26 cellular contexts compared by ENCODE assay signal in genomic region chr10:62895058-62895457, GRCh38.
DNase-seq lines count a peak whose midpoint lies in the region; TF ChIP-seq lines count a peak whose summit lies in the region.
"Had no signal": no experiment of that assay in that cellular context is flagged by ENCODE, and none has a peak within 500 bp of the region (broad histone marks: within the 10 kb centered on the region; RNA-seq: fewer than 3 reads in every experiment).

No MANE protein-coding gene starts in this region.

- H3K79me2 ChIP-seq in mammary epithelial cell (ENCODE audit: insufficient read depth, low read length): no peaks in the 10 kb centered on the region

- H3K4me1 ChIP-seq in mammary epithelial cell (ENCODE audit: insufficient read depth, low read length): peaks cover 15% of the 10 kb centered on the region
- H3K4me1 ChIP-seq: esophagus muscularis mucosa, SJSA1, tibial artery had no signal

- H3K9me3 Mint-ChIP-seq in chondrocyte (ENCODE audit: low read depth): no peaks in the 10 kb centered on the region

- dilution Hi-C loops in mammary epithelial cell (cut with HindIII; ENCODE audit: low sequenced_read_pairs): no loop called here

- no peak overlapping the region for H3K4me3 Mint-ChIP-seq in chondrocyte (ENCODE audit: unreplicated experiment)
- H3K4me3 Mint-ChIP-seq: B cell, T-helper 17 cell had no signal

- no peaks in the 10 kb centered on the region for H3K9me3 ChIP-seq in mammary epithelial cell (replicated peaks; ENCODE audit: insufficient read depth, low read length)
- H3K9me3 ChIP-seq: esophagus muscularis mucosa, SJSA1, tibial artery had no signal

- WGBS in mammary epithelial cell (ENCODE audit: low coverage, missing lambda C conversion rate): 78% methylated on average over 4 of the region's 4 CpGs

- TF ChIP-seq CTCF in mammary epithelial cell (conservative IDR thresholded peaks at IDR 0.05 in 1 of 2, IDR thresholded peaks at IDR 0.05 in 1 of 2; ENCODE audit: extremely low read depth in 1 of 2, insufficient read depth in 1 of 2, low read depth in 1 of 2, low read length in 2 of 2) (no peak), chondrocyte (IDR thresholded peaks at IDR 0.05) (no peak)

- peaks cover 10% of the 10 kb centered on the region for H3K4me1 Mint-ChIP-seq in chondrocyte (ENCODE audit: low read depth)
- H3K4me1 Mint-ChIP-seq: B cell, T-helper 17 cell had no signal

- no peak overlapping the region for H3K4me3 ChIP-seq in mammary epithelial cell (replicated peaks in 1 of 3; ENCODE audit: insufficient read depth in 1 of 3, low read depth in 2 of 3, low read length in 3 of 3)
- H3K4me3 ChIP-seq: esophagus muscularis mucosa, SJSA1, smooth muscle cell, tibial artery had no signal

- H3K27me3 ChIP-seq in mammary epithelial cell (ENCODE audit: insufficient read depth, low read length): no peaks in the 10 kb centered on the region
- H3K27me3 ChIP-seq: SJSA1, tibial artery had no signal

- intact Hi-C loops in mammary epithelial cell (cut with micrococcal nuclease): no loop called here

- peaks cover 13% of the 10 kb centered on the region for H3K27me3 Mint-ChIP-seq in chondrocyte (ENCODE audit: low read depth)
- H3K27me3 Mint-ChIP-seq: progenitor cell of endocrine pancreas had no signal

- no peaks in the 10 kb centered on the region for H3K36me3 Mint-ChIP-seq in chondrocyte (ENCODE audit: low read depth)

- no peak overlapping the region for H3K27ac Mint-ChIP-seq in chondrocyte (ENCODE audit: unreplicated experiment)
- H3K27ac Mint-ChIP-seq: B cell, progenitor cell of endocrine pancreas, T-helper 17 cell had no signal

- H3K36me3 ChIP-seq in mammary epithelial cell (ENCODE audit: insufficient read depth, low read length): no peaks in the 10 kb centered on the region
- H3K36me3 ChIP-seq: esophagus muscularis mucosa, SJSA1, tibial artery, WERI-Rb-1 had no signal

- CTCF ChIA-PET in mammary epithelial cell (lab: Charles Lee; ENCODE audit: low non-redundant PET): no interaction called here

- no TSS peak for BruUV-seq in mammary epithelial cell (replicated peaks; lab: Mats Ljungman, UMichigan)

- H4K20me1 ChIP-seq in mammary epithelial cell (ENCODE audit: insufficient read depth, low read length): no peaks in the 10 kb centered on the region

- no peak overlapping the region for H2AFZ ChIP-seq in mammary epithelial cell (ENCODE audit: low read depth, low read length)

- peak; percentile 31 for DNase-seq in EH (ENCODE audit: low read depth)
- DNase-seq in HS-5 (ENCODE audit: low read depth): peak; percentile 79
- peak; percentile 27 for DNase-seq in mammary epithelial cell
- DNase-seq in myocyte (ENCODE audit: low read depth): peak; percentile 66
- DNase-seq in chondrocyte (ENCODE audit: low spot score): no peak
- no peak for DNase-seq in mesenteric fat pad (ENCODE audit: low spot score)
- no peak for DNase-seq in COLO829 (ENCODE audit: low spot score)
- DNase-seq: activated CD4-positive, alpha-beta T cell treated with anti-CD3 and anti-CD28 coated beads, Interleukin-2, amount 50 U/mL, for 4 hours; activated T-cell treated with anti-CD3 and anti-CD28 coated beads, Interleukin-2, amount 50 U/mL, for 1 hour; central memory CD4-positive, alpha-beta T cell; COR-L47; DND-41; effector CD8-positive, alpha-beta T cell; NCI-H1694 treated with DMSO at 0.1 percent for 48 hours; NCI-H226; NCI-H82; stimulated activated CD4-positive, alpha-beta T cell treated with anti-CD3 and anti-CD28 coated beads, Interleukin-2, amount 100 ng/mL, for 48 hours; stimulated activated naive CD4-positive, alpha-beta T cell treated with Interleukin-2 at 50 U/mL for 16 hours; T-helper 17 cell; tibial artery; WERI-Rb-1 had no signal

- no peak overlapping the region for H3K27ac ChIP-seq in mammary epithelial cell (ENCODE audit: insufficient read depth, low read depth, low read length)
- H3K27ac ChIP-seq: esophagus muscularis mucosa, SJSA1, tibial artery, WERI-Rb-1 had no signal

- H3K4me2 ChIP-seq in mammary epithelial cell (ENCODE audit: insufficient read depth, low read depth, low read length): no peak overlapping the region
- H3K4me2 ChIP-seq: smooth muscle cell had no signal

- in situ Hi-C loops in mammary epithelial cell (cut with MboI; ENCODE audit: low sequenced_read_pairs in 2 of 2): no loop called here

- H3K9ac ChIP-seq in mammary epithelial cell (ENCODE audit: insufficient read depth, low read length): no peak overlapping the region

Comparison
In these comparisons a context has a peak if more than half of its experiments do, and no peak if none do; other contexts are left out.
1. DNase-seq: peak in EH (single experiment), HS-5 (single experiment), mammary epithelial cell (single experiment) and myocyte (single experiment); none in chondrocyte (single experiment), mesenteric fat pad (single experiment) and COLO829 (single experiment).